Comparison of ENCODE assay signal across 1 cellular context in the genomic region with DNA sequence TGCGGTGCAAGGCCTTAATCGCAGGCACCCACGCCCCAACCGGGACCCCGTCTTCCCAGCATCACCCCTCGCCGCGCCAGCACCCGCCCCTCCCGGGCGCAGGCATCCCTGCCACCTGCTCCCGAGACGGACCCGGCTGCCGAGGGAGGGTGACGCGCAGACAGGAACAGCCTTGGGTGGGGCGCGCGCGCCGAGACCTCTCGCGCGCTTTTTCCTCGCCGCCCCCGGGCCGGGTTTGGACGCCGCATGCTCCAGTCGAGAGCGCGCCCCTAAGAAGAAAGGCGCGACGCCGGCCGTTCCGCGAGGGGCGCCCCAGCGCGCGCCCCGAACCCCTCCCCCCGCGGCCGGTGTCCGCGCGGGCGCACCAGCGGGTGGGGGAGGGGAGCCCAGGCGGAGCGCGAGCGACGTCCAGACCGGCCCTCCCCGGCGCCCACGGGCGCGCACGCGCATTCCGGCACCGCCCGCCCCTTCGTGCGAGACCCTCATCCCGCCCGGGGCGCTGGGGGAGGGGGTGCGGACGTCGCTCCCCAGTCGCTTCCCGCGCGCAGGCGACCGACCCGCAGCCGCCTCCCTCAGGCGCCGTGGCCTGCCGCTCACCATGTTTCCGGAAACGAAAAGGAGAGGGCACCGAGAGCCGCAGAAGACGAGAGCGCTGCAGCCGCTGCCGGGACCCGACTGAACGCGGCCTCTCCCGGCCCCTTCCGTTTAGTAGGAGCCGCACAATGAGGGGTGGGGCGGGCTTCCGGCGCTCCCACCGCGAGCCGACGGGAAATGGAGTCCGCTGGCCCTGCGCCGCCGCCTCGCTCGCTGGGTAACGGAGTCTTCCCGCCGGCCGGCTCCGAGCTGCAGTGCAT.
A peak's percentile ranks its signal among the peaks of the same experiment; 100 is the strongest.
TF ChIP-seq lines count a peak whose summit lies in the region.

CFL1 (minus strand) TSS at position 681 of the 854 bp plus-strand sequence; CDS start at position 600, 81 bp downstream.

TF ChIP-seq in H1, 55 proteins besides CTCF, POLR2A, EP300 and RAD21 (continued from another document):
- peak; percentile 44; the same call in 1 of the 2 replicates for TF ChIP-seq SP1 (IDR thresholded peaks at IDR 0.05; ENCODE audit: low read depth, low read length)
